9 cellular contexts compared by ENCODE assay signal in genomic region chr2:109351164-109351756, GRCh38.
DNase-seq lines count a peak whose midpoint lies in the region; ATAC-seq and TF ChIP-seq lines count a peak whose summit lies in the region.
"Had no signal": no experiment of that assay in that cellular context is flagged by ENCODE, and none has a peak within 500 bp of the region (broad histone marks: within the 10 kb centered on the region; RNA-seq: fewer than 3 reads in every experiment).

No MANE protein-coding gene starts in this region.

- H3K27ac ChIP-seq in right cardiac atrium (ENCODE audit: low read length) (no peak overlapping the region), vagina (peak overlapping the region; percentile 3)

- peak; percentile 46 for DNase-seq in stimulated activated CD4-positive, alpha-beta T cell treated with anti-CD3 and anti-CD28 coated beads, Interleukin-15, amount 100 ng/mL, for 24 hours
- no peak for DNase-seq in stimulated activated CD4-positive, alpha-beta T cell treated with anti-CD3 and anti-CD28 coated beads, Interleukin-4, amount 100 ng/mL, for 24 hours
- DNase-seq in adipocyte (ENCODE audit: low read depth) (peak; percentile 51), right cardiac atrium (peak; percentile 68 to 84 (median 74)), vagina (ENCODE audit: extremely low spot score in 2 of 2) (peak in 1 of 2 donors; percentile 86), cerebellum (ENCODE audit: low spot score) (no peak), NAMALWA (ENCODE audit: low spot score) (no peak)
- DNase-seq: activated naive CD4-positive, alpha-beta T cell treated with Interleukin-2 at 50 U/mL for 16 hours had no signal

- TF ChIP-seq POLR2A in vagina (IDR thresholded peaks at IDR 0.05): no peak

- no peaks in the 10 kb centered on the region for H3K27me3 ChIP-seq in adipocyte (replicated peaks; ENCODE audit: control insufficient read depth, insufficient read depth, low read length)
- no peaks in the 10 kb centered on the region for H3K27me3 ChIP-seq in right cardiac atrium (ENCODE audit: control insufficient read depth, insufficient read depth)
- H3K27me3 ChIP-seq in vagina: no peaks in the 10 kb centered on the region

- intact Hi-C loops in right cardiac atrium (cut with DNase I) (no loop called here), vagina (cut with DNase I) (no loop called here)

- H3K9ac ChIP-seq in adipocyte (ENCODE audit: low read length): no peak overlapping the region

- H3K9me3 ChIP-seq in adipocyte (ENCODE audit: control insufficient read depth, low read length) (no peaks in the 10 kb centered on the region), right cardiac atrium (ENCODE audit: control insufficient read depth, low read length) (no peaks in the 10 kb centered on the region), vagina (no peaks in the 10 kb centered on the region)

- H3K4me3 ChIP-seq in adipocyte (ENCODE audit: low read length) (no peak overlapping the region), right cardiac atrium (ENCODE audit: low read length) (no peak overlapping the region), vagina (no peak overlapping the region)

- 67% methylated on average over 9 of the region's 9 CpGs for WGBS in right cardiac atrium

- H3K36me3 ChIP-seq in adipocyte (ENCODE audit: control insufficient read depth, insufficient read depth, low read length, severe bottlenecking): peaks cover 4% of the 10 kb centered on the region
- no peaks in the 10 kb centered on the region for H3K36me3 ChIP-seq in vagina

- no peak for TF ChIP-seq CTCF in vagina (IDR thresholded peaks at IDR 0.05)

- peaks cover 12% of the 10 kb centered on the region for H3K4me1 ChIP-seq in adipocyte (ENCODE audit: control insufficient read depth, insufficient read depth, low read length)
- H3K4me1 ChIP-seq in right cardiac atrium (ENCODE audit: control insufficient read depth, insufficient read depth, low read length): peaks cover 3% of the 10 kb centered on the region
- peaks cover 48% of the 10 kb centered on the region for H3K4me1 ChIP-seq in vagina

- ATAC-seq in right cardiac atrium (peak; percentile 69 to 73), HG02981 (IDR thresholded peaks at IDR 0.05; ENCODE audit: unreplicated experiment) (no peak)

Comparison
In these comparisons a context has a peak if more than half of its experiments do, and no peak if none do; other contexts are left out.
1. DNase-seq: peak in stimulated activated CD4-positive, alpha-beta T cell treated with anti-CD3 and anti-CD28 coated beads, Interleukin-15, amount 100 ng/mL, for 24 hours (single experiment), adipocyte (single experiment) and right cardiac atrium (3 of 3); none in stimulated activated CD4-positive, alpha-beta T cell treated with anti-CD3 and anti-CD28 coated beads, Interleukin-4, amount 100 ng/mL, for 24 hours (single experiment), cerebellum (single experiment) and NAMALWA (single experiment).